Comparison of ENCODE assay signal across 9 cellular contexts in the genomic region with DNA sequence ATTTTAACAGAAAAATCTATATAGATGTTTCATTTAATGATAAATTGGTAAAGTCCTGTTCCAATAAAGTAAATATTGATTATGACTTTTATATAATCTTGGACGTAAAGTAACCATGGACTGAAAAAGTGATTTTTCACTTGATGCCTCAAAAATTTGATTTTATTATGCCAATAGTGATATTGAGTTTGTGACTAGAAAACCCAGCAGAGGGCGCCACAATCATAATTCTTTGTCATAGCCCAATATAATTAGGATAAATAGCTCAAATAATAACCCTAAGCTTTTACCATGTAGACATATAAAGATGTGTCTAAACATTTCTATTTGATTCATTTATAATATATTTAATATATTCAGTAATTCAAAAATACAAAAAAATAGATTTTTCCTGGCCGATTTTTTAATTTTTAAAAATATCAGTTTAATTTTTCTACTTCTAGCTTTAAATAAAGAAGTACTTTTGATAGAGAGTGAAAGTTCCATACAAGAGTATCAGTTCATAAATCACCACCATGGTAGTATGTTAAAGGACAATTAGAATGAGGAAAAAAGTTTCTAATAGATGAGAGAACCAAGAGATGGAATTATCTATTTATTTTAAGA. TPM values are rescaled to one million over a fixed set of nuclear protein-coding genes. Genes with fewer than 3 reads are reported as not detected.
A peak's percentile ranks its signal among the peaks of the same experiment; 100 is the strongest.
DNase-seq lines count a peak whose midpoint lies in the region; ATAC-seq, FAIRE-seq and TF ChIP-seq lines count a peak whose summit lies in the region.
"Had no signal": no experiment of that assay in that cellular context is flagged by ENCODE, and none has a peak within 500 bp of the region (broad histone marks: within the 10 kb centered on the region; RNA-seq: fewer than 3 reads in every experiment).

No MANE protein-coding gene starts in this region.

- intact Hi-C loops in kidney (cut with DNase I) = loop anchor here (10.0 kb wide), 1 partner anchor 562 kb away; no protein-coding TSS in a partner anchor

- peaks cover 7% of the 10 kb centered on the region; the same call in 1 of the 2 replicates for H3K36me3 ChIP-seq in RWPE2 (ENCODE audit: low read depth)
- H3K36me3 ChIP-seq in kidney (ENCODE audit: control insufficient read depth in 1 of 2, insufficient read depth in 2 of 2, low read length in 2 of 2) = no peaks in the 10 kb centered on the region
- H3K36me3 ChIP-seq: SJSA1 had no signal

- H3K27me3 ChIP-seq in RWPE2 (ENCODE audit: insufficient read depth, poor library complexity, severe bottlenecking) = no peaks in the 10 kb centered on the region
- H3K27me3 ChIP-seq: SJSA1 had no signal

- H3K4me3 ChIP-seq in RWPE2 (ENCODE audit: severe bottlenecking) = no peak overlapping the region
- no peak overlapping the region for H3K4me3 ChIP-seq in astrocyte of the cerebellum (ENCODE audit: low read depth, low read length)
- H3K4me3 ChIP-seq in kidney (ENCODE audit: low read length in 2 of 2) = no peak overlapping the region
- H3K4me3 ChIP-seq: SJSA1 had no signal

- ATAC-seq in RWPE2 (ENCODE audit: low read depth) (no peak), GM18519 (IDR thresholded peaks at IDR 0.05; ENCODE audit: low FRiP score, unreplicated experiment) (no peak), HG03565 (IDR thresholded peaks at IDR 0.05; ENCODE audit: unreplicated experiment) (no peak)

- TF ChIP-seq CTCF in RWPE2 (IDR thresholded peaks at IDR 0.05; ENCODE audit: poor library complexity, severe bottlenecking) = peak; percentile 84
- peak; percentile 46 for TF ChIP-seq CTCF in astrocyte of the cerebellum (IDR thresholded peaks at IDR 0.05; ENCODE audit: low read depth, low read length, missing control alignments)
- TF ChIP-seq CTCF in kidney (IDR thresholded peaks at IDR 0.05; ENCODE audit: borderline replicate concordance, extremely low read depth, insufficient read depth) = peak; percentile 39

- peak; percentile 42 for DNase-seq in COLO668 (lab: John Stamatoyannopoulos, UW; ENCODE audit: unreplicated experiment)
- DNase-seq in HTR-8/SVneo (ENCODE audit: insufficient read length, low spot score) = peak; percentile 18
- DNase-seq in RWPE2 (ENCODE audit: low spot score) = no peak
- peak; percentile 8 for DNase-seq in astrocyte of the cerebellum (ENCODE audit: low read depth)
- DNase-seq in kidney = no peak
- peak; percentile 32 for DNase-seq in stimulated activated CD8-positive, alpha-beta memory T cell treated with anti-CD3 and anti-CD28 coated beads, Interleukin-12 subunit alpha, Interleukin-12 subunit beta, amount 100 ng/mL, for 1 hour (ENCODE audit: low read depth)

- H3K27ac ChIP-seq in RWPE2 (ENCODE audit: poor library complexity, severe bottlenecking) (no peak overlapping the region), kidney (ENCODE audit: low read depth in 2 of 2, low read length in 2 of 2) (no peak overlapping the region)
- H3K27ac ChIP-seq: SJSA1 had no signal

- FAIRE-seq in HTR-8/SVneo (lab: Jason Lieb, UNC) (no peak), kidney (lab: Jason Lieb, UNC) (peak; percentile 87)

- in situ Hi-C loops in astrocyte of the cerebellum (cut with HindIII; ENCODE audit: low sequenced_read_pairs) = no loop called here

- no peaks in the 10 kb centered on the region for H3K9me3 ChIP-seq in RWPE2 (ENCODE audit: severe bottlenecking)
- no peaks in the 10 kb centered on the region for H3K9me3 ChIP-seq in kidney (ENCODE audit: control insufficient read depth in 1 of 2, low read length in 2 of 2)
- H3K9me3 ChIP-seq: SJSA1 had no signal

- H3K4me1 ChIP-seq in RWPE2 (ENCODE audit: insufficient read depth, poor library complexity, severe bottlenecking) (no peaks in the 10 kb centered on the region), kidney (ENCODE audit: control insufficient read depth in 1 of 2, insufficient read depth in 1 of 2, low read depth in 1 of 2, low read length in 2 of 2) (no peaks in the 10 kb centered on the region)

- H3K9ac ChIP-seq in kidney (ENCODE audit: low read length in 2 of 2) = no peak overlapping the region

RNA-seq across cellular contexts. Expression of a gene that starts 30.7 kb away (rescaled TPM):
- 14.5 TPM for total RNA-seq in kidney
- 9.9 TPM for polyA plus RNA-seq in kidney (ENCODE audit: insufficient read depth, low read depth, low replicate concordance)

RNA-seq across cellular contexts. Expression of a gene that starts 31.1 kb away (rescaled TPM):
- 67.9 TPM for total RNA-seq in kidney
- polyA plus RNA-seq in kidney (ENCODE audit: insufficient read depth, low read depth, low replicate concordance) = 32.1 TPM

Comparison
In these comparisons a context has a peak if more than half of its experiments do, and no peak if none do; other contexts are left out.
1. DNase-seq: peak in COLO668 (single experiment), HTR-8/SVneo (single experiment), astrocyte of the cerebellum (single experiment) and stimulated activated CD8-positive, alpha-beta memory T cell treated with anti-CD3 and anti-CD28 coated beads, Interleukin-12 subunit alpha, Interleukin-12 subunit beta, amount 100 ng/mL, for 1 hour (single experiment); none in RWPE2 (single experiment) and kidney (single experiment).
2. Peak in every context shown above with its lines, with median percentiles within 50 percentile points of each other: CTCF ChIP-seq.